ENCODE assay signal across 28 cellular contexts in the genomic region with DNA sequence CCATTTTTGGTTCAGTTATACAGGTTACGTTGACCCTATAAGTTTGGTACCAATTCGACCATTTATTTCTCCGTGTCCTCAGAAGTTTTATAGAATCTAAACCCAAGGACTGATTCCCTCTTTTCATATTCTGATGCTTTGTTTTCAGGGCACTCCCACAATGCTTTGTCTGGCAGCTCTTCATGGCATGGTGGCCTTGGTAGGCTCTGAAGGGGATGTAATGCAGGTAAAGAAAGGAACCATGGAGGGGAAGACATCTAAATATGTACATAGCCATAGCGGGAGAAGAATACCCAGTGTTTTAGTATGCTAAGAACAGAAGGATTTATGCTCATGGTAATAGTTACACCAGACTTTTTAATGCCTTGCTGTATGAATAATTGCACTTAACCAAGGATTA.
"Had no signal": no experiment of that assay in that cellular context is flagged by ENCODE, and none has a peak within 500 bp of the region (broad histone marks: within the 10 kb centered on the region; RNA-seq: fewer than 3 reads in every experiment).

No MANE protein-coding gene starts in this region.

- H3K27ac Mint-ChIP-seq: activated B cell treated with CpG ODN at 0.5 μM for 24 hours; activated CD4-positive, alpha-beta T cell treated with anti-CD3 and anti-CD28 coated beads, Interleukin-2, amount 10 ng/mL, durations not matched to agents 24 days and 14 days; activated CD8-positive, alpha-beta memory T cell treated with anti-CD3 and anti-CD28 coated beads, Interleukin-2, amount 10 ng/mL, durations not matched to agents 7 days and 5 days; activated naive CD4-positive, alpha-beta T cell treated with anti-CD3 and anti-CD28 coated beads, Interleukin-2, amount 50 U/mL, for 24 hours; activated T-cell treated with anti-CD3 and anti-CD28 coated beads, Interleukin-2, amount 50 U/mL, for 24 hours; activated T-helper 1 cell treated with anti-CD3 and anti-CD28 coated beads, Interleukin-12 subunit alpha, Interleukin-12 subunit beta, Interleukin-2, Interleukin-4 antibody, amounts not matched to agents 30 ng/mL and 10 ng/mL and 1 ng/mL, durations not matched to agents 14 hours and 24 hours and 36 hours; T-helper 17 cell had no signal

- H3K36me3 ChIP-seq: breast epithelium, Peyer's patch, SJSA1 had no signal

- H3K4me3 ChIP-seq: breast epithelium, Peyer's patch, SJSA1 had no signal

- H3K27me3 ChIP-seq: breast epithelium, Peyer's patch, SJSA1 had no signal

- H3K4me1 ChIP-seq: breast epithelium, Peyer's patch, SJSA1 had no signal

- DNase-seq: activated B cell treated with CpG ODN at 0.5 μM for 24 hours; activated CD4-positive, alpha-beta T cell treated with anti-CD3 and anti-CD28 coated beads for 1 hour; activated CD4-positive, alpha-beta T cell treated with anti-CD3 and anti-CD28 coated beads, Interleukin-2, amount 10 ng/mL, durations not matched to agents 24 days and 14 days; activated CD4-positive, alpha-beta T cell treated with anti-CD3 and anti-CD28 coated beads, Interleukin-2, amount 50 U/mL, for 48 hours; activated CD8-positive, alpha-beta memory T cell treated with anti-CD3 and anti-CD28 coated beads, Interleukin-2, amount 10 ng/mL, durations not matched to agents 7 days and 5 days; activated effector memory CD4-positive, alpha-beta T cell treated with Interleukin-2 at 50 U/mL for 16 hours; activated naive CD4-positive, alpha-beta T cell; activated T-cell treated with anti-CD3 and anti-CD28 coated beads, Interleukin-2, amount 50 U/mL, for 24 hours; aorta; caudate nucleus; MV-4-11; NCI-H1092 treated with DMSO at 0.1 percent for 48 hours; NCI-H1436; NCI-H1694 treated with DMSO at 0.1 percent for 48 hours; NCI-H2081; NCI-H510A treated with DMSO at 0.1 percent for 48 hours; NCI-H69; NK-92 treated with Interleukin-12 subunit alpha and Interleukin-12 subunit beta, amount 100 ng/mL, for 24 hours; Peyer's patch; Right ventricle myocardium superior; T-helper 17 cell; T-helper 9 cell had no signal

- H3K4me1 Mint-ChIP-seq: activated CD4-positive, alpha-beta T cell treated with anti-CD3 and anti-CD28 coated beads, Interleukin-2, amount 10 ng/mL, durations not matched to agents 24 days and 14 days; activated CD8-positive, alpha-beta memory T cell treated with anti-CD3 and anti-CD28 coated beads, Interleukin-2, amount 10 ng/mL, durations not matched to agents 7 days and 5 days; activated naive CD4-positive, alpha-beta T cell treated with anti-CD3 and anti-CD28 coated beads, Interleukin-2, amount 50 U/mL, for 24 hours; T-helper 17 cell had no signal

- H3K9me3 Mint-ChIP-seq: activated B cell treated with CpG ODN at 0.5 μM for 24 hours; activated CD4-positive, alpha-beta T cell treated with anti-CD3 and anti-CD28 coated beads, Interleukin-2, amount 10 ng/mL, durations not matched to agents 24 days and 14 days; activated naive CD4-positive, alpha-beta T cell treated with anti-CD3 and anti-CD28 coated beads, Interleukin-2, amount 50 U/mL, for 24 hours; activated T-cell treated with anti-CD3 and anti-CD28 coated beads, Interleukin-2, amount 50 U/mL, for 24 hours; activated T-helper 1 cell treated with anti-CD3 and anti-CD28 coated beads, Interleukin-12 subunit alpha, Interleukin-12 subunit beta, Interleukin-2, Interleukin-4 antibody, amounts not matched to agents 30 ng/mL and 10 ng/mL and 1 ng/mL, durations not matched to agents 14 hours and 24 hours and 36 hours had no signal

- H3K27me3 Mint-ChIP-seq: activated B cell treated with CpG ODN at 0.5 μM for 24 hours; activated CD4-positive, alpha-beta T cell treated with anti-CD3 and anti-CD28 coated beads, Interleukin-2, amount 10 ng/mL, durations not matched to agents 24 days and 14 days; activated CD8-positive, alpha-beta memory T cell treated with anti-CD3 and anti-CD28 coated beads, Interleukin-2, amount 10 ng/mL, durations not matched to agents 7 days and 5 days; activated naive CD4-positive, alpha-beta T cell treated with anti-CD3 and anti-CD28 coated beads, Interleukin-2, amount 50 U/mL, for 24 hours; activated T-cell treated with anti-CD3 and anti-CD28 coated beads, Interleukin-2, amount 50 U/mL, for 24 hours; T-helper 17 cell had no signal

- H3K4me3 Mint-ChIP-seq: activated B cell treated with CpG ODN at 0.5 μM for 24 hours; activated CD4-positive, alpha-beta T cell treated with anti-CD3 and anti-CD28 coated beads, Interleukin-2, amount 10 ng/mL, durations not matched to agents 24 days and 14 days; activated CD8-positive, alpha-beta memory T cell treated with anti-CD3 and anti-CD28 coated beads, Interleukin-2, amount 10 ng/mL, durations not matched to agents 7 days and 5 days; activated naive CD4-positive, alpha-beta T cell treated with anti-CD3 and anti-CD28 coated beads, Interleukin-2, amount 50 U/mL, for 24 hours; activated T-cell treated with anti-CD3 and anti-CD28 coated beads, Interleukin-2, amount 50 U/mL, for 24 hours; activated T-helper 1 cell treated with anti-CD3 and anti-CD28 coated beads, Interleukin-12 subunit alpha, Interleukin-12 subunit beta, Interleukin-2, Interleukin-4 antibody, amounts not matched to agents 30 ng/mL and 10 ng/mL and 1 ng/mL, durations not matched to agents 14 hours and 24 hours and 36 hours; T-helper 17 cell had no signal

- ATAC-seq: activated CD8-positive, alpha-beta memory T cell treated with anti-CD3 and anti-CD28 coated beads, Interleukin-2, amount 10 ng/mL, durations not matched to agents 7 days and 5 days; SK-N-SH treated with all-trans-retinoic acid at 6 μM for 48 hours; T-helper 17 cell had no signal

- H3K9me3 ChIP-seq: breast epithelium, Peyer's patch, SJSA1 had no signal

- H3K27ac ChIP-seq: breast epithelium, Peyer's patch, RWPE1, SJSA1 had no signal
